Comparison of ENCODE assay signal across 14 cellular contexts in genomic region chr1:226714148-226714547, GRCh38. TPM values are rescaled to one million over a fixed set of nuclear protein-coding genes. Genes with fewer than 3 reads are reported as not detected.
DNase-seq lines count a peak whose midpoint lies in the region; ATAC-seq, FAIRE-seq and TF ChIP-seq lines count a peak whose summit lies in the region.
"Had no signal": no experiment of that assay in that cellular context is flagged by ENCODE, and none has a peak within 500 bp of the region (broad histone marks: within the 10 kb centered on the region; RNA-seq: fewer than 3 reads in every experiment).

No MANE protein-coding gene starts in this region.

- no peaks in the 10 kb centered on the region for H3K79me2 ChIP-seq in HepG2 (ENCODE audit: insufficient read depth, low read length)

- H3K27ac Mint-ChIP-seq in activated B cell treated with CpG ODN at 0.5 μM for 24 hours (peak overlapping the region; percentile 87), immature natural killer cell (peak overlapping the region; percentile 85 to 94 (median 90))
- no peak overlapping the region for H3K27ac Mint-ChIP-seq in activated CD8-positive, alpha-beta memory T cell treated with anti-CD3 and anti-CD28 coated beads, Interleukin-2, amount 10 ng/mL, durations not matched to agents 7 days and 5 days
- H3K27ac Mint-ChIP-seq: progenitor cell of endocrine pancreas had no signal

- H3K36me3 Mint-ChIP-seq in activated B cell treated with CpG ODN at 0.5 μM for 24 hours (ENCODE audit: low read depth) (peaks cover 41% of the 10 kb centered on the region), immature natural killer cell (peaks cover 0 to 4% (median 3%) of the 10 kb centered on the region in 3 donors)
- peaks cover 37% of the 10 kb centered on the region for H3K36me3 Mint-ChIP-seq in activated CD8-positive, alpha-beta memory T cell treated with anti-CD3 and anti-CD28 coated beads, Interleukin-2, amount 10 ng/mL, durations not matched to agents 7 days and 5 days

- no TSS peak for BruUV-seq in HepG2 (replicated peaks; lab: Mats Ljungman, UMichigan)

- FAIRE-seq in HepG2 (lab: Jason Lieb, UNC): no peak
- FAIRE-seq: astrocyte had no signal

- no peak overlapping the region for H3K4me2 ChIP-seq in HepG2 (ENCODE audit: low read depth, low read length)

- H3K4me1 Mint-ChIP-seq in activated B cell treated with CpG ODN at 0.5 μM for 24 hours (peaks cover 87% of the 10 kb centered on the region), immature natural killer cell (peaks cover 85 to 96% of the 10 kb centered on the region in 2 donors)
- H3K4me1 Mint-ChIP-seq in activated CD8-positive, alpha-beta memory T cell treated with anti-CD3 and anti-CD28 coated beads, Interleukin-2, amount 10 ng/mL, durations not matched to agents 7 days and 5 days: peaks cover 79% of the 10 kb centered on the region

- no peak for TF ChIP-seq CTCF in HepG2 (CRISPR knock-in tag; IDR thresholded peaks at IDR 0.05)
- TF ChIP-seq CTCF in right lobe of liver (IDR thresholded peaks at IDR 0.05): no peak
- TF ChIP-seq CTCF in activated B cell treated with CpG ODN at 0.5 μM for 24 hours (IDR thresholded peaks at IDR 0.05): no peak
- no peak for TF ChIP-seq CTCF in uterus (IDR thresholded peaks at IDR 0.05)

- H4K20me1 ChIP-seq in HepG2 (ENCODE audit: insufficient read depth, low read length): no peaks in the 10 kb centered on the region

- H3K9me3 ChIP-seq in HepG2 (ENCODE audit: low read length) (no peaks in the 10 kb centered on the region), right lobe of liver (no peaks in the 10 kb centered on the region), uterus (no peaks in the 10 kb centered on the region)

- DNase-seq in HepG2 (ENCODE audit: low spot score) (no peak), right lobe of liver (no peak), activated B cell treated with CpG ODN at 0.5 μM for 24 hours (no peak), immature natural killer cell (no peak), uterus (no peak), AG08395 (ENCODE audit: low spot score) (no peak), NCI-H146 treated with DMSO at 0.1 percent for 48 hours (lab: John Stamatoyannopoulos, UW; ENCODE audit: unreplicated experiment) (no peak)
- no peak for DNase-seq in activated CD8-positive, alpha-beta memory T cell treated with anti-CD3 and anti-CD28 coated beads, Interleukin-2, amount 10 ng/mL, durations not matched to agents 7 days and 5 days
- DNase-seq: AML-193, foreskin fibroblast, NCI-H2029, NCI-H748 treated with DMSO at 0.1 percent for 48 hours had no signal

- TF ChIP-seq RAD21 in HepG2 (CRISPR knock-in tag; IDR thresholded peaks at IDR 0.05): no peak

- H3K9me3 Mint-ChIP-seq in activated B cell treated with CpG ODN at 0.5 μM for 24 hours (no peaks in the 10 kb centered on the region), immature natural killer cell (no peaks in the 10 kb centered on the region)
- H3K9me3 Mint-ChIP-seq in activated CD8-positive, alpha-beta memory T cell treated with anti-CD3 and anti-CD28 coated beads, Interleukin-2, amount 10 ng/mL, durations not matched to agents 7 days and 5 days (ENCODE audit: low read depth): peaks cover 4% of the 10 kb centered on the region

- peaks cover 6 to 26% of the 10 kb centered on the region in 2 experiments; a peak in 4 of 5 replicates for H3K27me3 ChIP-seq in HepG2 (ENCODE audit: control insufficient read depth in 1 of 2, insufficient read depth in 2 of 2, low read length in 2 of 2)
- no peaks in the 10 kb centered on the region for H3K27me3 ChIP-seq in right lobe of liver
- H3K27me3 ChIP-seq in uterus: no peaks in the 10 kb centered on the region

- no peak overlapping the region for H3K9ac ChIP-seq in HepG2 (ENCODE audit: insufficient read depth, low read depth, low read length)

- in situ Hi-C loops in HepG2 (cut with HindIII; ENCODE audit: extremely low pct_ligation_motif_present, low pct_unique_long_range_greater_than_20kb): no loop called here

- no peaks in the 10 kb centered on the region for H3K36me3 ChIP-seq in HepG2 (replicated peaks in 1 of 2; ENCODE audit: control insufficient read depth in 1 of 2, insufficient read depth in 2 of 2, low read length in 2 of 2)
- H3K36me3 ChIP-seq in right lobe of liver: no peaks in the 10 kb centered on the region
- no peaks in the 10 kb centered on the region for H3K36me3 ChIP-seq in uterus

- TF ChIP-seq POLR2A in HepG2 (IDR thresholded peaks at IDR 0.05; ENCODE audit: insufficient read depth in 1 of 2, low read depth in 2 of 2, low read length in 2 of 2): no peak
- TF ChIP-seq POLR2A in right lobe of liver (IDR thresholded peaks at IDR 0.05): no peak
- TF ChIP-seq POLR2A in uterus (IDR thresholded peaks at IDR 0.05): no peak

- no peaks in the 10 kb centered on the region for H3K4me1 ChIP-seq in HepG2 (ENCODE audit: insufficient read depth, low read length)
- H3K4me1 ChIP-seq in right lobe of liver: peaks cover 0 to 3% (median 0%) of the 10 kb centered on the region in 4 donors
- peaks cover 3 to 18% of the 10 kb centered on the region in 2 donors for H3K4me1 ChIP-seq in uterus

- ATAC-seq in HepG2 (no peak), right lobe of liver (no peak), activated B cell treated with CpG ODN at 0.5 μM for 24 hours (ENCODE audit: low read depth) (no peak)
- no peak for ATAC-seq in activated CD8-positive, alpha-beta memory T cell treated with anti-CD3 and anti-CD28 coated beads, Interleukin-2, amount 10 ng/mL, durations not matched to agents 7 days and 5 days

- H3K27ac ChIP-seq in HepG2 (ENCODE audit: extremely low read length, insufficient read depth, low read length) (no peak overlapping the region), right lobe of liver (no peak overlapping the region), uterus (peak overlapping the region; percentile 58 to 64)

- no peak for TF ChIP-seq EP300 in HepG2 (IDR thresholded peaks at IDR 0.05; ENCODE audit: low read depth in 2 of 2, low read length in 2 of 2)
- no peak for TF ChIP-seq EP300 in HepG2 (CRISPR knock-in tag; IDR thresholded peaks at IDR 0.05; ENCODE audit: borderline replicate concordance)

- H3K27me3 Mint-ChIP-seq in activated B cell treated with CpG ODN at 0.5 μM for 24 hours (no peaks in the 10 kb centered on the region), immature natural killer cell (ENCODE audit: low read depth in 3 of 3) (peaks cover 10 to 21% (median 12%) of the 10 kb centered on the region in 3 donors)
- no peaks in the 10 kb centered on the region for H3K27me3 Mint-ChIP-seq in activated CD8-positive, alpha-beta memory T cell treated with anti-CD3 and anti-CD28 coated beads, Interleukin-2, amount 10 ng/mL, durations not matched to agents 7 days and 5 days
- H3K27me3 Mint-ChIP-seq: progenitor cell of endocrine pancreas had no signal

- no peak overlapping the region for H3K4me3 Mint-ChIP-seq in activated B cell treated with CpG ODN at 0.5 μM for 24 hours
- H3K4me3 Mint-ChIP-seq in immature natural killer cell: no peak overlapping the region
- H3K4me3 Mint-ChIP-seq in activated CD8-positive, alpha-beta memory T cell treated with anti-CD3 and anti-CD28 coated beads, Interleukin-2, amount 10 ng/mL, durations not matched to agents 7 days and 5 days: no peak overlapping the region

- POLR2A ChIA-PET in HepG2 (lab: Yijun Ruan, JAX) (no interaction called here), activated B cell treated with CpG ODN at 0.5 μM for 24 hours (lab: Charles Lee) (interaction anchor here (0.6 to 3.4 kb wide), 5 partner anchors 10 to 103 kb away, joined by 3 to 28 read pairs (median 4); no protein-coding TSS in a partner anchor)

- no peak overlapping the region for H2AFZ ChIP-seq in HepG2 (ENCODE audit: low read length)

- CTCF ChIA-PET in HepG2 (lab: Yijun Ruan, JAX; ENCODE audit: low intra/inter-chr PET ratio, low total read pairs) (no interaction called here), activated B cell treated with CpG ODN at 0.5 μM for 24 hours (lab: Charles Lee) (interaction anchor here (0.6 kb wide), 1 partner anchor 60 kb away, joined by 3 read pairs; no protein-coding TSS in a partner anchor)
- CTCF ChIA-PET in activated CD8-positive, alpha-beta memory T cell treated with anti-CD3 and anti-CD28 coated beads, Interleukin-2, amount 10 ng/mL, durations not matched to agents 7 days and 5 days (lab: Charles Lee): interaction anchor here (0.8 kb wide), 1 partner anchor 50 kb away, joined by 3 read pairs; no protein-coding TSS in a partner anchor

- intact Hi-C loops in HepG2 (cut with micrococcal nuclease; ENCODE audit: unreplicated experiment) (no loop called here), right lobe of liver (cut with DNase I) (no loop called here), activated B cell treated with CpG ODN at 0.5 μM for 24 hours (cut with micrococcal nuclease) (no loop called here), uterus (cut with DNase I; ENCODE audit: low total_unique reads) (no loop called here)

- H3K4me3 ChIP-seq in HepG2 (replicated peaks in 1 of 3; ENCODE audit: insufficient read depth in 1 of 3, low read depth in 2 of 3, low read length in 3 of 3) (no peak overlapping the region), right lobe of liver (no peak overlapping the region), uterus (no peak overlapping the region)

RNA-seq across cellular contexts. Expression of gene ITPKB, which starts 24.9 kb away (rescaled TPM):
- total RNA-seq in HepG2 (2016; rRNA removed; fragmentation: Illumina TruSeq; extraction: Trizol): not detected in 2 replicates
- total RNA-seq in HepG2 (2016; cell fraction: cytosol; rRNA removed; fragmentation: Illumina TruSeq; extraction: Trizol; ENCODE audit: low read depth): not detected in 2 replicates
- not detected in 2 replicates for total RNA-seq in HepG2 (2016; cell fraction: insoluble cytoplasmic fraction; rRNA removed; fragmentation: Illumina TruSeq; extraction: Trizol)
- not detected in 2 replicates for total RNA-seq in HepG2 (2016; cell fraction: membrane; rRNA removed; fragmentation: Illumina TruSeq; extraction: Trizol)
- not detected in 2 replicates for total RNA-seq in HepG2 (2016; cell fraction: nucleus; rRNA removed; fragmentation: Illumina TruSeq; extraction: Trizol)
- polyA plus RNA-seq in HepG2 (2011; rRNA removed): not detected in 2 replicates
- not detected in 2 replicates for polyA plus RNA-seq in HepG2 (2011; cell fraction: cytosol; rRNA removed)
- not detected in 2 replicates for polyA plus RNA-seq in HepG2 (2011; cell fraction: nucleus; rRNA removed)
- polyA plus RNA-seq in HepG2 (2012): not detected in 2 replicates
- not detected in 2 replicates for polyA plus RNA-seq in HepG2 (2016; cell fraction: cytosol; fragmentation: Illumina TruSeq; extraction: Trizol; ENCODE audit: low read depth)
- not detected in 2 replicates for polyA plus RNA-seq in HepG2 (2016; cell fraction: insoluble cytoplasmic fraction; fragmentation: Illumina TruSeq; extraction: Trizol; ENCODE audit: low read depth)
- polyA plus RNA-seq in HepG2 (2016; cell fraction: membrane; fragmentation: Illumina TruSeq; extraction: Trizol; ENCODE audit: low read depth): not detected in 2 replicates
- polyA plus RNA-seq in HepG2 (2016; cell fraction: nucleus; fragmentation: Illumina TruSeq; extraction: Trizol; ENCODE audit: insufficient read depth, low read depth): not detected in 2 replicates
- 0.84 TPM in 1 of 2 replicates, not detected in the other for polyA minus RNA-seq in HepG2 (2011; rRNA and poly(A)+ RNA removed; ENCODE audit: low replicate concordance)
- not detected in 2 replicates for polyA minus RNA-seq in HepG2 (2011; cell fraction: cytosol; rRNA and poly(A)+ RNA removed)
- not detected in 2 replicates for polyA minus RNA-seq in HepG2 (2011; cell fraction: nucleus; rRNA and poly(A)+ RNA removed)
- 1 to 10 TPM; 2.1 to 4.1 (median 3.4) TPM for total RNA-seq in right lobe of liver
- 88.5 and 97.3 TPM in 2 replicates for total RNA-seq in activated B cell treated with CpG ODN at 0.5 μM for 24 hours
- 10 to 100 TPM; 14.1 to 37.8 (median 18.7) TPM for polyA plus RNA-seq in immature natural killer cell
- 100 to 1,000 TPM in 1 of 4 donors, 10 to 100 TPM in 3; 29.7 to 117 (median 44.9) TPM for total RNA-seq in uterus
- 10 to 100 TPM; 40.9 to 43.4 TPM for total RNA-seq in activated CD8-positive, alpha-beta memory T cell treated with anti-CD3 and anti-CD28 coated beads, Interleukin-2, amount 10 ng/mL, durations not matched to agents 7 days and 5 days

Comparison
In these comparisons a context has a peak if more than half of its experiments do, and no peak if none do; other contexts are left out.
1. H3K27ac ChIP-seq: peak in uterus (2 of 2); none in HepG2 (single experiment) and right lobe of liver (0 of 3).
2. RNA of gene ITPKB, which starts 24.9 kb away (total RNA-seq): 88.5 to 97.3 TPM in activated B cell treated with CpG ODN at 0.5 μM for 24 hours, 29.7 to 117 TPM in uterus and 40.9 to 43.4 TPM in activated CD8-positive, alpha-beta memory T cell treated with anti-CD3 and anti-CD28 coated beads, Interleukin-2, amount 10 ng/mL, durations not matched to agents 7 days and 5 days; 2.1 to 4.1 TPM in right lobe of liver and not detected in HepG2; every median in the first group is over 4 times any median in the second.